In the genomic region with DNA sequence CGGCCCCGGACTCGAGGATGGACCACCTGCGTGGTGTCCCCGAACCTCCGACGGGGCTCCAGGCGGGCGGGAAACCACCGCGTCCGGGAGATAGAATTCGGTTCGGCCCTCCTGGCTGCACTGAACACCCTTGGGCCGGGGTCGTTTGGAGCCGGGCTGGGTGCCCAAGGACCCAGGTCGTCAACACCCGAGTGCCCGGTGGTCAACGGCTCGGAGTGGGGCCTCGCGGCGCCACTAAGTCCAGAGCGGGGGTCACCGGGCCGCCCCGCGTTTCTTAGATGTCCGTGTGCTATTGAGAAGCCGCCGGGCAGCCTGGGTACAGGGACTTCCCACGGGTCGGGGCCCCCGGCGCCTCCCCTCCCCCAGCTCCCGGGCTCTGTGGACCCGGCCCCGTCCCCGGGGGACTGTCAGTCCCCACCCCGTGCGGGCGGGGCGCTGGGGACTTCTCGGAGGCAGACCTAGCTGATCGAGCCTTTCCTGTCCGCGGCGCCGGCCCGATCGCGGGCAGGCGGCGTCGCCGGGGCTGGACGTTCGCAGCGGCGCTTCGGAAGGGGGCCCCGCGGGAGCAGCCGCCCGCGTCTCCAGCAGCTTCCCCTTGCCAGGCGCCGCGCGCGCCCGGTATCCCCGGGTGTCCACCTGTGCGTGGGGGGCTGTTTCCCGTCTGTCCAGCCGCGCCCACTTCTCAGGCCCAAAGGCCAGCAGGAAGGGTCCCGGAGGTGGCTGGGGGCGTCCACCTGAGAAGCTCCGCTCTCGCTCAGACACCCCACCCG, we compare ENCODE assay signal across 12 cellular contexts. TPM values are rescaled to one million over a fixed set of nuclear protein-coding genes. Genes with fewer than 3 reads are reported as not detected.
DNase-seq lines count a peak whose midpoint lies in the region; ATAC-seq and TF ChIP-seq lines count a peak whose summit lies in the region.
"Had no signal": no experiment of that assay in that cellular context is flagged by ENCODE, and none has a peak within 500 bp of the region (broad histone marks: within the 10 kb centered on the region; RNA-seq: fewer than 3 reads in every experiment).

No MANE protein-coding gene starts in this region.

- no peak for TF ChIP-seq POLR2A in breast epithelium (IDR thresholded peaks at IDR 0.05)

- H3K9me3 ChIP-seq in breast epithelium (no peaks in the 10 kb centered on the region), stomach smooth muscle (ENCODE audit: control insufficient read depth in 2 of 2, low read length in 2 of 2) (no peaks in the 10 kb centered on the region)

- H3K36me3 Mint-ChIP-seq in MCF 10A (ENCODE audit: insufficient read depth, unreplicated experiment) (no peaks in the 10 kb centered on the region), endothelial cell (ENCODE audit: low read depth, unreplicated experiment) (peaks cover 4% of the 10 kb centered on the region)
- H3K36me3 Mint-ChIP-seq: stimulated activated memory B cell treated with anti-CD40 and anti-IgM and Interleukin-4, amounts not matched to agents 10 μg/mL and 1 μg/mL and 100 μg/mL, for 72 hours had no signal

- DNase-seq in breast epithelium (ENCODE audit: low spot score in 2 of 2): no peak
- DNase-seq in MCF 10A (ENCODE audit: unreplicated experiment): no peak
- DNase-seq in NCI-H2171 treated with DMSO at 0.1 percent for 48 hours (lab: John Stamatoyannopoulos, UW): peak; percentile 32
- DNase-seq in endothelial cell (ENCODE audit: low spot score): peak; percentile 40
- no peak for DNase-seq in NOMO-1 treated with DMSO at 0.1 percent for 48 hours (lab: John Stamatoyannopoulos, UW; ENCODE audit: unreplicated experiment)
- DNase-seq: DND-41, hippocampal formation, NCI-H1105 had no signal

- intact Hi-C loops in breast epithelium (cut with DNase I; ENCODE audit: low total_unique reads) (no loop called here), MCF 10A (cut with micrococcal nuclease) (loop anchor here (10.0 kb wide), 1 partner anchor 358 kb away; no protein-coding TSS in a partner anchor)

- BruUV-seq in MCF 10A (replicated peaks; lab: Mats Ljungman, UMichigan): no TSS peak

- peaks cover 9% of the 10 kb centered on the region for H3K4me1 Mint-ChIP-seq in MCF 10A (ENCODE audit: insufficient read depth, unreplicated experiment)
- peaks cover 2% of the 10 kb centered on the region for H3K4me1 Mint-ChIP-seq in endothelial cell (ENCODE audit: unreplicated experiment)

- no peaks in the 10 kb centered on the region for H3K36me3 ChIP-seq in breast epithelium
- H3K36me3 ChIP-seq in stomach smooth muscle (ENCODE audit: control insufficient read depth in 2 of 2, insufficient read depth in 2 of 2, low read length in 2 of 2): peaks cover 4 to 8% of the 10 kb centered on the region in 2 donors

- H3K9me3 Mint-ChIP-seq in MCF 10A (ENCODE audit: unreplicated experiment) (no peaks in the 10 kb centered on the region), endothelial cell (ENCODE audit: unreplicated experiment) (no peaks in the 10 kb centered on the region)
- H3K9me3 Mint-ChIP-seq: stimulated activated memory B cell treated with anti-CD40 and anti-IgM and Interleukin-4, amounts not matched to agents 10 μg/mL and 1 μg/mL and 100 μg/mL, for 72 hours had no signal

- H3K4me3 Mint-ChIP-seq in MCF 10A (ENCODE audit: unreplicated experiment): no peak overlapping the region
- H3K4me3 Mint-ChIP-seq in endothelial cell (ENCODE audit: unreplicated experiment): no peak overlapping the region
- H3K4me3 Mint-ChIP-seq: stimulated activated memory B cell treated with anti-CD40 and anti-IgM and Interleukin-4, amounts not matched to agents 10 μg/mL and 1 μg/mL and 100 μg/mL, for 72 hours had no signal

- H3K27ac Mint-ChIP-seq in MCF 10A (ENCODE audit: low read depth, unreplicated experiment) (no peak overlapping the region), endothelial cell (ENCODE audit: unreplicated experiment) (no peak overlapping the region)
- H3K27ac Mint-ChIP-seq: stimulated activated memory B cell treated with anti-CD40 and anti-IgM and Interleukin-4, amounts not matched to agents 10 μg/mL and 1 μg/mL and 100 μg/mL, for 72 hours had no signal

- CTCF ChIA-PET in MCF 10A (lab: Yijun Ruan, JAX): interaction anchor here (1.0 kb wide), 1 partner anchor 98 kb away, joined by 3 read pairs; no protein-coding TSS in a partner anchor

- POLR2A ChIA-PET in MCF 10A (lab: Yijun Ruan, JAX): interaction anchor here (0.6 kb wide), 1 partner anchor 68 kb away, joined by 3 read pairs; a partner anchor contains a TSS

- H3K4me1 ChIP-seq in breast epithelium (peaks cover 27 to 28% of the 10 kb centered on the region in 2 donors), stomach smooth muscle (ENCODE audit: control insufficient read depth, insufficient read depth, low read length) (peaks cover 46% of the 10 kb centered on the region)

- no peak overlapping the region for H3K27ac ChIP-seq in breast epithelium
- H3K27ac ChIP-seq in stomach smooth muscle (ENCODE audit: low read length): no peak overlapping the region

- H3K4me3 ChIP-seq in breast epithelium (peak overlapping the region in 2 of 3 donors; percentile 33 to 67), stomach smooth muscle (ENCODE audit: low read length in 2 of 2) (peak overlapping the region; percentile 48 to 66)

- TF ChIP-seq CTCF in breast epithelium (IDR thresholded peaks at IDR 0.05) (no peak), MCF 10A (IDR thresholded peaks at IDR 0.05; ENCODE audit: unreplicated experiment) (no peak), endothelial cell (IDR thresholded peaks at IDR 0.05; ENCODE audit: unreplicated experiment) (no peak)

- H3K27me3 ChIP-seq in breast epithelium (peaks cover 33 to 93% of the 10 kb centered on the region in 2 donors), stomach smooth muscle (ENCODE audit: control insufficient read depth in 1 of 2, insufficient read depth in 2 of 2, low read length in 2 of 2) (peaks cover 36 to 51% of the 10 kb centered on the region in 2 donors)

- H3K9ac ChIP-seq in stomach smooth muscle (ENCODE audit: low read length in 2 of 2): peak overlapping the region in 1 of 2 donors; percentile 37

- H3K27me3 Mint-ChIP-seq in MCF 10A (ENCODE audit: insufficient read depth, unreplicated experiment) (peaks cover 67% of the 10 kb centered on the region), endothelial cell (ENCODE audit: unreplicated experiment) (peaks cover 27% of the 10 kb centered on the region)

- no peak for ATAC-seq in GM18870 (IDR thresholded peaks at IDR 0.05; ENCODE audit: unreplicated experiment)
- no peak for ATAC-seq in activated CD4-positive, CD25-positive, alpha-beta regulatory T cell treated with anti-CD3 and anti-CD28 coated beads, Interleukin-2, amount 50 U/mL, for 24 hours
- ATAC-seq: stimulated activated memory B cell treated with anti-CD40 and anti-IgM and Interleukin-4, amounts not matched to agents 10 μg/mL and 1 μg/mL and 100 μg/mL, for 72 hours had no signal

RNA-seq across cellular contexts. Expression of a gene that starts 0.7 kb away (rescaled TPM):
- under 1 TPM; under 0.01 to 0.32 (median 0.29) TPM for total RNA-seq in breast epithelium
- not detected in 2 replicates for total RNA-seq in MCF 10A (2022)
- total RNA-seq in endothelial cell (ENCODE audit: unreplicated experiment): 0.10 TPM

Comparison
In these comparisons a context has a peak if more than half of its experiments do, and no peak if none do; other contexts are left out.
1. DNase-seq: peak in NCI-H2171 treated with DMSO at 0.1 percent for 48 hours (single experiment) and endothelial cell (single experiment); none in breast epithelium (0 of 2), MCF 10A (single experiment) and NOMO-1 treated with DMSO at 0.1 percent for 48 hours (single experiment).